ENCODE assay signal across 34 cellular contexts in the genomic region with DNA sequence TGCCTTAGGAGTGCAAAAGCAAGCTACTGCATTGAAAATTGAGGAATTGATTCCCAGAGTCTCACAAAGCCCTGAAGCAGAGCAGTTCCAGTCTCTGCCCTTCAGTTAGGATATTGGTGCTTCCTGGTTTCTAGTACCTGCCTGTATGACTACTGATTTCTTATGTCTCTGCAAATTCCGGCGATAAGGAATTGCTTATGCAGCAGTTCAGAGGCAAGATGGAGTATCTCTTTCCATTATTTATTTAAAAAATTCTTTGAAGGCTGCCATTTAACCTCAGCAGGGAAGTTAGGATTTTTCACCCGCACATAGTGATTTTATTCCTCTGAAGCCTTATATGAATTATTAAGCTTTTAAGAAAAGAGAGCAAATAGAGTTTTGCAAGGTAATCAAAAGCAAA.
"Had no signal": no experiment of that assay in that cellular context is flagged by ENCODE, and none has a peak within 500 bp of the region (broad histone marks: within the 10 kb centered on the region; RNA-seq: fewer than 3 reads in every experiment).

No MANE protein-coding gene starts in this region.

- FAIRE-seq: endometrium, endothelial cell of umbilical vein, TTC549 had no signal

- H3K36me3 Mint-ChIP-seq: activated CD8-positive, alpha-beta memory T cell treated with anti-CD3 and anti-CD28 coated beads, Interleukin-2, amount 10 ng/mL, durations not matched to agents 7 days and 5 days; activated naive CD4-positive, alpha-beta T cell treated with anti-CD3 and anti-CD28 coated beads, Interleukin-2, amount 10 ng/mL, durations not matched to agents 7 days and 5 days; brain had no signal

- ATAC-seq: activated CD4-positive, CD25-positive, alpha-beta regulatory T cell treated with anti-CD3 and anti-CD28 coated beads, Interleukin-2, amount 50 U/mL, for 24 hours; activated CD8-positive, alpha-beta memory T cell treated with anti-CD3 and anti-CD28 coated beads, Interleukin-2, amount 10 ng/mL, durations not matched to agents 7 days and 5 days; activated CD8-positive, alpha-beta T cell treated with anti-CD3 and anti-CD28 coated beads, Interleukin-2, amount 10 ng/mL, durations not matched to agents 7 days and 5 days; activated naive CD4-positive, alpha-beta T cell treated with anti-CD3 and anti-CD28 coated beads, Interleukin-2, amount 50 U/mL, for 72 hours; gastroesophageal sphincter; heart right ventricle had no signal

- H3K36me3 ChIP-seq: ascending aorta, breast epithelium, cardiac muscle cell, colonic mucosa, esophagus squamous epithelium, gastroesophageal sphincter, heart right ventricle had no signal

- H3K27ac ChIP-seq: ascending aorta, breast epithelium, cardiac muscle cell, colonic mucosa, epithelial cell of prostate, esophagus squamous epithelium, gastroesophageal sphincter, heart right ventricle, VCaP had no signal

- DNase-seq: activated B cell treated with CpG ODN at 0.5 μM for 24 hours; activated CD4-positive, alpha-beta T cell treated with anti-CD3 and anti-CD28 coated beads for 48 hours; activated CD4-positive, alpha-beta T cell treated with anti-CD3 and anti-CD28 coated beads, Interleukin-2, amount 50 U/mL, for 1 hour; activated CD4-positive, alpha-beta T cell treated with anti-CD3 and anti-CD28 coated beads, Interleukin-2, amount 50 U/mL, for 48 hours; activated CD8-positive, alpha-beta memory T cell treated with anti-CD3 and anti-CD28 coated beads, Interleukin-2, amount 10 ng/mL, durations not matched to agents 7 days and 5 days; activated CD8-positive, alpha-beta memory T cell treated with anti-CD3 and anti-CD28 coated beads, Interleukin-2, amount 50 U/mL, for 4 hours; activated CD8-positive, alpha-beta T cell treated with anti-CD3 and anti-CD28 coated beads, Interleukin-2, amount 10 ng/mL, durations not matched to agents 7 days and 5 days; activated effector memory CD4-positive, alpha-beta T cell treated with anti-CD3 and anti-CD28 coated beads, Interleukin-2, amount 50 U/mL, for 16 hours; activated naive CD4-positive, alpha-beta T cell treated with anti-CD3 and anti-CD28 coated beads, Interleukin-2, amount 10 ng/mL, durations not matched to agents 7 days and 5 days; activated naive CD8-positive, alpha-beta T cell treated with anti-CD3 and anti-CD28 coated beads, Interleukin-2, amount 10 ng/mL, durations not matched to agents 7 days and 5 days; activated T-cell treated with anti-CD3 and anti-CD28 coated beads, Interleukin-2, amount 50 U/mL, for 1 hour; activated T-cell treated with anti-CD3 and anti-CD28 coated beads, Interleukin-2, amount 50 U/mL, for 48 hours; central memory CD4-positive, alpha-beta T cell; cerebellar nuclear complex; colonic mucosa; effector CD8-positive, alpha-beta T cell; esophagus squamous epithelium; foreskin melanocyte; heart right ventricle; T-helper 2 cell had no signal

- H3K4me1 Mint-ChIP-seq: activated B cell treated with CpG ODN at 0.5 μM for 24 hours; activated CD8-positive, alpha-beta memory T cell treated with anti-CD3 and anti-CD28 coated beads, Interleukin-2, amount 10 ng/mL, durations not matched to agents 7 days and 5 days; activated naive CD4-positive, alpha-beta T cell treated with anti-CD3 and anti-CD28 coated beads, Interleukin-2, amount 10 ng/mL, durations not matched to agents 7 days and 5 days; activated naive CD8-positive, alpha-beta T cell treated with anti-CD3 and anti-CD28 coated beads, Interleukin-2, amount 10 ng/mL, durations not matched to agents 7 days and 5 days; brain had no signal

- H3K9me3 Mint-ChIP-seq: activated T-helper 2 cell treated with anti-CD3 and anti-CD28 coated beads, Interferon-gamma antibody, Interleukin-2, Interleukin-4, amounts not matched to agents 10 μg/mL and 5 μg/mL and 100 μg/mL, durations not matched to agents 14 hours and 24 hours and 36 hours had no signal

- H3K9me3 ChIP-seq: colonic mucosa had no signal

- H3K4me3 Mint-ChIP-seq: activated B cell treated with CpG ODN at 0.5 μM for 24 hours; activated CD8-positive, alpha-beta memory T cell treated with anti-CD3 and anti-CD28 coated beads, Interleukin-2, amount 10 ng/mL, durations not matched to agents 7 days and 5 days; activated CD8-positive, alpha-beta T cell treated with anti-CD3 and anti-CD28 coated beads, Interleukin-2, amount 10 ng/mL, durations not matched to agents 7 days and 5 days; activated naive CD4-positive, alpha-beta T cell treated with anti-CD3 and anti-CD28 coated beads, Interleukin-2, amount 10 ng/mL, durations not matched to agents 7 days and 5 days; activated naive CD8-positive, alpha-beta T cell treated with anti-CD3 and anti-CD28 coated beads, Interleukin-2, amount 10 ng/mL, durations not matched to agents 7 days and 5 days; activated T-helper 1 cell treated with anti-CD3 and anti-CD28 coated beads, Interleukin-12 subunit alpha, Interleukin-12 subunit beta, Interleukin-2, Interleukin-4 antibody, amounts not matched to agents 30 ng/mL and 10 ng/mL and 1 ng/mL, durations not matched to agents 14 hours and 24 hours and 36 hours; brain had no signal

- H3K27me3 Mint-ChIP-seq: activated B cell treated with CpG ODN at 0.5 μM for 24 hours; activated CD8-positive, alpha-beta memory T cell treated with anti-CD3 and anti-CD28 coated beads, Interleukin-2, amount 10 ng/mL, durations not matched to agents 7 days and 5 days had no signal

- H3K27ac Mint-ChIP-seq: activated B cell treated with CpG ODN at 0.5 μM for 24 hours; activated CD8-positive, alpha-beta memory T cell treated with anti-CD3 and anti-CD28 coated beads, Interleukin-2, amount 10 ng/mL, durations not matched to agents 7 days and 5 days; activated CD8-positive, alpha-beta T cell treated with anti-CD3 and anti-CD28 coated beads, Interleukin-2, amount 10 ng/mL, durations not matched to agents 7 days and 5 days; activated naive CD4-positive, alpha-beta T cell treated with anti-CD3 and anti-CD28 coated beads, Interleukin-2, amount 10 ng/mL, durations not matched to agents 7 days and 5 days; activated naive CD4-positive, alpha-beta T cell treated with anti-CD3 and anti-CD28 coated beads, Interleukin-2, amount 50 U/mL, for 72 hours; activated naive CD8-positive, alpha-beta T cell treated with anti-CD3 and anti-CD28 coated beads, Interleukin-2, amount 10 ng/mL, durations not matched to agents 7 days and 5 days; activated T-helper 1 cell treated with anti-CD3 and anti-CD28 coated beads, Interleukin-12 subunit alpha, Interleukin-12 subunit beta, Interleukin-2, Interleukin-4 antibody, amounts not matched to agents 30 ng/mL and 10 ng/mL and 1 ng/mL, durations not matched to agents 14 hours and 24 hours and 36 hours; activated T-helper 2 cell treated with anti-CD3 and anti-CD28 coated beads, Interferon-gamma antibody, Interleukin-2, Interleukin-4, amounts not matched to agents 10 μg/mL and 5 μg/mL and 100 μg/mL, durations not matched to agents 14 hours and 24 hours and 36 hours; brain had no signal

- H3K4me1 ChIP-seq: ascending aorta, breast epithelium, colonic mucosa, esophagus squamous epithelium, gastroesophageal sphincter, heart right ventricle had no signal

- H3K4me3 ChIP-seq: ascending aorta, breast epithelium, cardiac muscle cell, colonic mucosa, esophagus squamous epithelium, gastroesophageal sphincter, heart right ventricle had no signal

- H3K27me3 ChIP-seq: ascending aorta, breast epithelium, cardiac muscle cell, colonic mucosa, esophagus squamous epithelium, gastroesophageal sphincter, heart right ventricle had no signal
